In the genomic region with DNA sequence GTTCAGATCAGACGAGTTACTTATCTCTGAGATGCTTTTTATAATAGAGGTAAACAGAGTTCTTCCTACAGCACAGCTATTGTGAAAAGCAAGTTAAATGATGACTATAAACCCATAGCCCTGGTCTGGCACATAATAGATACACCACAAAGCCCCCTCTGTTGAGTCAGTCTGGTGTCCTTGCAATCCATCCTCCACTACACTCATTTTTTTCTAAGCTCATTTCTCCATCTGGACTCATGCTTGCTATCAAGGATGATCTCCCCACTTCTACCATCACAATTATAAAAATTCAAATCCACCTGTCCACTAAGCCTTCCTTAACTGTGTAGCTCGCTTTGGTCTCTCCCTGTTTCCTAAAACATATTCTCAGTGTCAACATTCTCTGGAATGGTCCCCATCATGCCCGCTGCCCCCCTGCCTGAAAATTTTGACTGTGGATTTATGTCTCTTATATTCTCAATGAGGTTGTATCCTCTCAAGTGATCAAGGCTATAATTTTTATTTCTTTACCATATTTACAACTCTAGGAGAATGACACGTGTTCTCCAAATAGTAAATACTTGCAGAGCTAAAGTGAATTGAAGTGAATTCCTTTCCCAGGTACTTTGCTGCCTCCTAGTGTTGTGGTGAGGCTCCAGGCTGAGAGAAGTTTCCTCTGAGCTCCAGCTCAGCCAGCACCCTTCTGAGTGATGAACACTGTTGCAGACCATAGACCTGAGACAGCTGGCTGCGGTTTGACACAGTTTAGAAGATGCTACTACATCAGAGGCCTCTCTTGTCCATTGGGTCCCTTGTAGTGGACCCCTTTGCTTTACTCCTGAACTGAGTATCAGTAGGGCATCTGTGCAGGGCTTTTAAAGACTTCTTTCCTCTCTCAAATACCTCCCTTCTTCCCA, we compare ENCODE assay signal across 8 cellular contexts.
DNase-seq lines count a peak whose midpoint lies in the region; ATAC-seq and TF ChIP-seq lines count a peak whose summit lies in the region.

No MANE protein-coding gene starts in this region.

- peak; percentile 57 for TF ChIP-seq CTCF in AG04450 (IDR thresholded peaks at IDR 0.05; ENCODE audit: low read depth, low read length)
- peak; percentile 62 for TF ChIP-seq CTCF in GM12873 (IDR thresholded peaks at IDR 0.05; ENCODE audit: insufficient read depth, low read depth, low read length, missing control alignments)
- TF ChIP-seq CTCF in SK-N-SH (IDR thresholded peaks at IDR 0.05), result peak; percentile 60
- peak; percentile 57 for TF ChIP-seq CTCF in fibroblast of mammary gland (conservative IDR thresholded peaks at IDR 0.05; ENCODE audit: control insufficient read depth, insufficient read depth, low read depth, low read length)

- H3K9me3 ChIP-seq in AG04450 (ENCODE audit: control insufficient read depth, insufficient read depth, low read length), result peaks cover 8% of the 10 kb centered on the region
- no peaks in the 10 kb centered on the region for H3K9me3 ChIP-seq in MG63
- H3K9me3 ChIP-seq in SK-N-SH, result no peaks in the 10 kb centered on the region

- H3K27ac ChIP-seq in AG04450 (ENCODE audit: low read depth, low read length) (no peak overlapping the region), SK-N-SH (ENCODE audit: low read depth in 2 of 2, low read length in 1 of 2) (no peak overlapping the region)

- no peaks in the 10 kb centered on the region for H3K79me2 ChIP-seq in SK-N-SH (ENCODE audit: insufficient read depth)

- no peaks in the 10 kb centered on the region for H4K20me1 ChIP-seq in SK-N-SH (ENCODE audit: insufficient read depth)

- POLR2A ChIA-PET in AG04450 (lab: Yijun Ruan, JAX), result no interaction called here
- POLR2A ChIA-PET in SK-N-SH (lab: Yijun Ruan, JAX), result no interaction called here

- WGBS in SK-N-SH (ENCODE audit: low lambda C conversion rate), result under 1% methylated on average over 4 of the region's 5 CpGs

- no peaks in the 10 kb centered on the region for H3K9me2 ChIP-seq in SK-N-SH

- no peak for TF ChIP-seq EP300 in SK-N-SH (IDR thresholded peaks at IDR 0.05; ENCODE audit: borderline replicate concordance in 1 of 2, low read depth in 1 of 2, low read length in 1 of 2)

- no peak overlapping the region for H2AFZ ChIP-seq in SK-N-SH (ENCODE audit: low read depth)

- DNase-seq in AG04450 (ENCODE audit: low read depth, low spot score) (no peak), MG63 (peak; percentile 20), SK-N-SH (peak; percentile 25), fibroblast of mammary gland (ENCODE audit: low read depth) (peak; percentile 53), occipital lobe (lab: John Stamatoyannopoulos, UW) (peak; percentile 14)

- H3K4me1 ChIP-seq in SK-N-SH (ENCODE audit: control insufficient read depth in 1 of 2, insufficient read depth in 2 of 2, low read depth in 1 of 2, low read length in 1 of 2), result no peaks in the 10 kb centered on the region

- H3K4me3 ChIP-seq in AG04450 (ENCODE audit: low read depth, low read length), result no peak overlapping the region
- no peak overlapping the region for H3K4me3 ChIP-seq in MG63
- H3K4me3 ChIP-seq in SK-N-SH (ENCODE audit: low read depth in 2 of 2, low read length in 1 of 2), result peak overlapping the region in 1 of 2 experiments; percentile 47; a peak in 1 of 4 replicates
- H3K4me3 ChIP-seq in fibroblast of mammary gland (ENCODE audit: control insufficient read depth, low read depth, low read length), result no peak overlapping the region

- H3K9ac ChIP-seq in SK-N-SH, result no peak overlapping the region

- no peaks in the 10 kb centered on the region for H3K27me3 ChIP-seq in AG04450 (ENCODE audit: control insufficient read depth, insufficient read depth, low read length)
- H3K27me3 ChIP-seq in MG63, result no peaks in the 10 kb centered on the region; the same call in 1 of the 2 replicates
- H3K27me3 ChIP-seq in SK-N-SH (ENCODE audit: insufficient read depth), result no peaks in the 10 kb centered on the region; the same call in 1 of the 2 replicates

- CTCF ChIA-PET in AG04450 (lab: Charles Lee), result interaction anchor here (0.5 to 1.4 kb wide), 3 partner anchors 104 to 700 kb away, joined by 3 read pairs; no protein-coding TSS in a partner anchor
- CTCF ChIA-PET in SK-N-SH (lab: Yijun Ruan, JAX), result interaction anchor here (0.6 to 1.7 kb wide), 8 partner anchors 9 to 757 kb away, joined by 3 to 5 read pairs (median 3); no protein-coding TSS in a partner anchor

- H3K36me3 ChIP-seq in MG63 (no peaks in the 10 kb centered on the region), SK-N-SH (replicated peaks in 1 of 2; ENCODE audit: control insufficient read depth in 1 of 2, insufficient read depth in 2 of 2, low read length in 1 of 2) (no peaks in the 10 kb centered on the region)

- TF ChIP-seq RAD21 in SK-N-SH (IDR thresholded peaks at IDR 0.05; ENCODE audit: low read length), result peak; percentile 69

- no peak overlapping the region for H3K4me2 ChIP-seq in SK-N-SH

- H3F3A ChIP-seq in SK-N-SH (replicated peaks; ENCODE audit: insufficient read depth), result no peaks in the 10 kb centered on the region

- ATAC-seq in HG03045 (IDR thresholded peaks at IDR 0.05; ENCODE audit: unreplicated experiment) (no peak), GM21619 (IDR thresholded peaks at IDR 0.05; ENCODE audit: unreplicated experiment) (no peak)

TF ChIP-seq in SK-N-SH, 30 proteins besides CTCF, POLR2A, EP300 and RAD21:
- no peak for TF ChIP-seq EZH2phosphoT487 (IDR thresholded peaks at IDR 0.05; ENCODE audit: borderline replicate concordance, low read depth)
- peak; percentile 27; the same call in 1 of the 2 replicates for TF ChIP-seq SMC3 (IDR thresholded peaks at IDR 0.05; ENCODE audit: low read depth, low read length)
